Comparison of ENCODE assay signal across 39 cellular contexts in the genomic region with DNA sequence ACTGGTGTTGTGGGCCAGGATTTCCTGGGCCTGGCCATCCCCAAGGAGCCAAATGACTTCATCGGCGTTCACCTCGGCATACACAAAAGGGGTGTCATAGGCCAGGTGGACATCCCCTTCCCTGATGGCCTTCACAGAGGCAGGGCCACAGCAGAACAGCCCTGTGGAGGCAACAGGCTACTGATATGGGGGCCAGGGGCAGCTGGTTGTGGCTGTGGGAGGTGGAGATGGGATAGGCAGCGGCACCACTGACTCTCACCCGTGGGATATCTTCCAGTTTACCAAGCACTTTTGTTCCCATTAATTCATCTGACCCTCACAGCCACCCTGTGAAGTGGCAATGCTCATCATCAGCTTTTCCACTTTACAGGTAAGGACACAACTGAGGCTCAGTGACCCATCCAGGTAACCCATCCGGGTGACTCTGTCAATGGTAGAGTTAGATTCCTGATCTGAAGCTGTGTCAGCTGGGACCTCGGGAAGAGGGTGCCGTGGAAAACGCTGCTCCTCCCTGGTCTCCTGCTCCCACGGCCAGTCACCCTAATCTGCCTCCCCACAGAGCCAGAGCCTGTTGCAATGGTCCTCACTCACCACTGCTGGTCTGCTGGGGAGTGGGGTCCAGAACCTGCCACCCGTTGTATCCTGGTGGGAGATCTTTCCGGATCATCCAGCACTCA. TPM values are rescaled to one million over a fixed set of nuclear protein-coding genes. Genes with fewer than 3 reads are reported as not detected.
"Had no signal": no experiment of that assay in that cellular context is flagged by ENCODE, and none has a peak within 500 bp of the region (broad histone marks: within the 10 kb centered on the region; RNA-seq: fewer than 3 reads in every experiment).

No MANE protein-coding gene starts in this region.

- H3K4me1 Mint-ChIP-seq: activated naive CD4-positive, alpha-beta T cell treated with anti-CD3 and anti-CD28 coated beads, Interleukin-2, amount 50 U/mL, for 24 hours; activated naive CD8-positive, alpha-beta T cell treated with anti-CD3 and anti-CD28 coated beads, Interleukin-2, amount 50 U/mL, for 24 hours had no signal

- H3K36me3 Mint-ChIP-seq: activated CD4-positive, alpha-beta memory T cell treated with anti-CD3 and anti-CD28 coated beads for 36 hours; activated naive CD4-positive, alpha-beta T cell treated with anti-CD3 and anti-CD28 coated beads, Interleukin-2, amount 10 ng/mL, durations not matched to agents 7 days and 5 days; activated naive CD4-positive, alpha-beta T cell treated with anti-CD3 and anti-CD28 coated beads, Interleukin-2, amount 50 U/mL, for 24 hours; activated naive CD8-positive, alpha-beta T cell; activated naive CD8-positive, alpha-beta T cell treated with anti-CD3 and anti-CD28 coated beads, Interleukin-2, amount 10 ng/mL, durations not matched to agents 7 days and 5 days; brain had no signal

- H3K27ac Mint-ChIP-seq: activated B cell treated with CpG ODN at 0.5 μM for 24 hours; activated CD4-positive, alpha-beta memory T cell treated with anti-CD3 and anti-CD28 coated beads for 36 hours; activated CD4-positive, alpha-beta T cell treated with anti-CD3 and anti-CD28 coated beads, Interleukin-2, amount 10 ng/mL, durations not matched to agents 24 days and 14 days; activated CD8-positive, alpha-beta T cell treated with anti-CD3 and anti-CD28 coated beads for 36 hours; activated naive CD4-positive, alpha-beta T cell treated with anti-CD3 and anti-CD28 coated beads, Interleukin-2, amount 10 ng/mL, durations not matched to agents 7 days and 5 days; activated naive CD4-positive, alpha-beta T cell treated with anti-CD3 and anti-CD28 coated beads, Interleukin-2, amount 50 U/mL, for 24 hours; activated naive CD8-positive, alpha-beta T cell; activated naive CD8-positive, alpha-beta T cell treated with anti-CD3 and anti-CD28 coated beads, Interleukin-2, amount 10 ng/mL, durations not matched to agents 7 days and 5 days; activated naive CD8-positive, alpha-beta T cell treated with anti-CD3 and anti-CD28 coated beads, Interleukin-2, amount 50 U/mL, for 24 hours; activated T-cell treated with anti-CD3 and anti-CD28 coated beads, Interleukin-2, amount 50 U/mL, for 72 hours; activated T-helper 2 cell treated with anti-CD3 and anti-CD28 coated beads, Interferon-gamma antibody, Interleukin-2, Interleukin-4, amounts not matched to agents 10 μg/mL and 5 μg/mL and 100 μg/mL, durations not matched to agents 14 hours and 24 hours and 36 hours; brain; T-helper 1 cell treated with Interleukin-12 subunit alpha and Interleukin-12 subunit beta and Interleukin-4 antibody, amounts not matched to agents 30 μg/mL and 1 μg/mL, for 36 hours; T-helper 2 cell treated with Interferon-gamma antibody and Interleukin-4, amounts not matched to agents 5 μg/mL and 100 μg/mL, for 36 hours had no signal

- FAIRE-seq: astrocyte, bronchial epithelial cell, TTC549 had no signal

- H3K36me3 ChIP-seq: cardiac muscle cell had no signal

- H3K4me3 Mint-ChIP-seq: activated B cell treated with CpG ODN at 0.5 μM for 24 hours; activated CD4-positive, alpha-beta memory T cell treated with anti-CD3 and anti-CD28 coated beads for 36 hours; activated CD4-positive, alpha-beta T cell treated with anti-CD3 and anti-CD28 coated beads, Interleukin-2, amount 10 ng/mL, durations not matched to agents 24 days and 14 days; activated CD8-positive, alpha-beta T cell treated with anti-CD3 and anti-CD28 coated beads for 36 hours; activated naive CD4-positive, alpha-beta T cell treated with anti-CD3 and anti-CD28 coated beads, Interleukin-2, amount 10 ng/mL, durations not matched to agents 7 days and 5 days; activated naive CD4-positive, alpha-beta T cell treated with anti-CD3 and anti-CD28 coated beads, Interleukin-2, amount 50 U/mL, for 24 hours; activated naive CD8-positive, alpha-beta T cell; activated naive CD8-positive, alpha-beta T cell treated with anti-CD3 and anti-CD28 coated beads, Interleukin-2, amount 10 ng/mL, durations not matched to agents 7 days and 5 days; activated naive CD8-positive, alpha-beta T cell treated with anti-CD3 and anti-CD28 coated beads, Interleukin-2, amount 50 U/mL, for 24 hours; activated T-cell treated with anti-CD3 and anti-CD28 coated beads, Interleukin-2, amount 50 U/mL, for 4 hours; activated T-cell treated with anti-CD3 and anti-CD28 coated beads, Interleukin-2, amount 50 U/mL, for 72 hours; brain; central memory CD8-positive, alpha-beta T cell; T-helper 1 cell treated with Interleukin-12 subunit alpha and Interleukin-12 subunit beta and Interleukin-4 antibody, amounts not matched to agents 30 μg/mL and 1 μg/mL, for 36 hours; T-helper 2 cell treated with Interferon-gamma antibody and Interleukin-4, amounts not matched to agents 5 μg/mL and 100 μg/mL, for 36 hours had no signal

- DNase-seq: activated B cell treated with CpG ODN at 0.5 μM for 24 hours; activated CD4-positive, alpha-beta memory T cell treated with anti-CD3 and anti-CD28 coated beads for 36 hours; activated CD4-positive, alpha-beta T cell treated with anti-CD3 and anti-CD28 coated beads for 4 hours; activated CD4-positive, alpha-beta T cell treated with anti-CD3 and anti-CD28 coated beads, Interleukin-2, amount 10 ng/mL, durations not matched to agents 24 days and 14 days; activated CD4-positive, alpha-beta T cell treated with anti-CD3 and anti-CD28 coated beads, Interleukin-2, amount 50 U/mL, for 1 hour; activated CD4-positive, alpha-beta T cell treated with anti-CD3 and anti-CD28 coated beads, Interleukin-2, amount 50 U/mL, for 4 hours; activated CD4-positive, CD25-positive, alpha-beta regulatory T cell treated with anti-CD3 and anti-CD28 coated beads, Interleukin-2, amount 50 U/mL, for 72 hours; activated CD8-positive, alpha-beta memory T cell treated with anti-CD3 and anti-CD28 coated beads, Interleukin-2, amount 50 U/mL, for 4 hours; activated CD8-positive, alpha-beta T cell treated with anti-CD3 and anti-CD28 coated beads for 36 hours; activated effector memory CD4-positive, alpha-beta T cell treated with Interleukin-2 at 50 U/mL for 16 hours; activated gamma-delta T cell; activated naive CD4-positive, alpha-beta T cell treated with anti-CD3 and anti-CD28 coated beads, Interleukin-2, amount 10 ng/mL, durations not matched to agents 7 days and 5 days; activated naive CD4-positive, alpha-beta T cell treated with Interleukin-2 at 50 U/mL for 16 hours; activated naive CD8-positive, alpha-beta T cell treated with anti-CD3 and anti-CD28 coated beads, Interleukin-2, amount 10 ng/mL, durations not matched to agents 7 days and 5 days; activated naive CD8-positive, alpha-beta T cell treated with anti-CD3 and anti-CD28 coated beads, Interleukin-2, amount 50 U/mL, for 24 hours; activated T-cell treated with anti-CD3 and anti-CD28 coated beads for 4 hours; activated T-cell treated with anti-CD3 and anti-CD28 coated beads, Interleukin-2, amount 50 U/mL, for 1 hour; activated T-cell treated with anti-CD3 and anti-CD28 coated beads, Interleukin-2, amount 50 U/mL, for 4 hours; activated T-cell treated with anti-CD3 and anti-CD28 coated beads, Interleukin-2, amount 50 U/mL, for 72 hours; amygdala; anterior cingulate cortex; caudate nucleus; T-helper 1 cell; T-helper 2 cell; T-helper 9 cell had no signal

- H3K4me3 ChIP-seq: cardiac muscle cell had no signal

- H3K27ac ChIP-seq: cardiac muscle cell, VCaP had no signal

- H3K27me3 Mint-ChIP-seq: activated B cell treated with CpG ODN at 0.5 μM for 24 hours; activated CD8-positive, alpha-beta T cell treated with anti-CD3 and anti-CD28 coated beads for 36 hours; activated naive CD4-positive, alpha-beta T cell treated with anti-CD3 and anti-CD28 coated beads, Interleukin-2, amount 50 U/mL, for 24 hours had no signal

- ATAC-seq: activated CD8-positive, alpha-beta T cell treated with anti-CD3 and anti-CD28 coated beads for 36 hours; activated naive CD8-positive, alpha-beta T cell treated with anti-CD3 and anti-CD28 coated beads, Interleukin-2, amount 50 U/mL, for 24 hours; activated T-cell treated with anti-CD3 and anti-CD28 coated beads, Interleukin-2, amount 50 U/mL, for 4 hours; activated T-cell treated with anti-CD3 and anti-CD28 coated beads, Interleukin-2, amount 50 U/mL, for 72 hours had no signal

- H3K9me3 Mint-ChIP-seq: activated B cell treated with CpG ODN at 0.5 μM for 24 hours; activated CD4-positive, alpha-beta memory T cell treated with anti-CD3 and anti-CD28 coated beads for 36 hours; activated CD4-positive, alpha-beta T cell treated with anti-CD3 and anti-CD28 coated beads, Interleukin-2, amount 10 ng/mL, durations not matched to agents 24 days and 14 days; activated CD8-positive, alpha-beta T cell treated with anti-CD3 and anti-CD28 coated beads for 36 hours; activated naive CD4-positive, alpha-beta T cell treated with anti-CD3 and anti-CD28 coated beads, Interleukin-2, amount 10 ng/mL, durations not matched to agents 7 days and 5 days; activated naive CD4-positive, alpha-beta T cell treated with anti-CD3 and anti-CD28 coated beads, Interleukin-2, amount 50 U/mL, for 24 hours; activated naive CD8-positive, alpha-beta T cell treated with anti-CD3 and anti-CD28 coated beads, Interleukin-2, amount 10 ng/mL, durations not matched to agents 7 days and 5 days; activated naive CD8-positive, alpha-beta T cell treated with anti-CD3 and anti-CD28 coated beads, Interleukin-2, amount 50 U/mL, for 24 hours; activated T-cell treated with anti-CD3 and anti-CD28 coated beads, Interleukin-2, amount 50 U/mL, for 4 hours; activated T-cell treated with anti-CD3 and anti-CD28 coated beads, Interleukin-2, amount 50 U/mL, for 72 hours; activated T-helper 2 cell treated with anti-CD3 and anti-CD28 coated beads, Interferon-gamma antibody, Interleukin-2, Interleukin-4, amounts not matched to agents 10 μg/mL and 5 μg/mL and 100 μg/mL, durations not matched to agents 14 hours and 24 hours and 36 hours; brain; central memory CD8-positive, alpha-beta T cell; T-helper 1 cell treated with Interleukin-12 subunit alpha and Interleukin-12 subunit beta and Interleukin-4 antibody, amounts not matched to agents 30 μg/mL and 1 μg/mL, for 36 hours; T-helper 2 cell treated with Interferon-gamma antibody and Interleukin-4, amounts not matched to agents 5 μg/mL and 100 μg/mL, for 36 hours had no signal

RNA-seq across cellular contexts. Expression of a gene that starts 15.3 kb away (rescaled TPM):
- total RNA-seq: activated CD4-positive, alpha-beta memory T cell treated with anti-CD3 and anti-CD28 coated beads for 36 hours; activated CD4-positive, alpha-beta T cell treated with anti-CD3 and anti-CD28 coated beads, Interleukin-2, amount 10 ng/mL, durations not matched to agents 24 days and 14 days; activated CD8-positive, alpha-beta memory T cell treated with anti-CD3 and anti-CD28 coated beads for 36 hours; activated T-cell treated with anti-CD3 and anti-CD28 coated beads, Interleukin-2, amount 50 U/mL, for 4 hours; activated T-cell treated with anti-CD3 and anti-CD28 coated beads, Interleukin-2, amount 50 U/mL, for 72 hours; cardiac muscle cell; cerebellum had no signal
- polyA plus RNA-seq: cardiac muscle cell had no signal

RNA-seq across cellular contexts. Expression of a gene that starts 20.0 kb away (rescaled TPM):
- total RNA-seq: activated B cell treated with CpG ODN at 0.5 μM for 24 hours; activated CD4-positive, alpha-beta memory T cell treated with anti-CD3 and anti-CD28 coated beads for 36 hours; activated CD4-positive, alpha-beta T cell treated with anti-CD3 and anti-CD28 coated beads, Interleukin-2, amount 10 ng/mL, durations not matched to agents 24 days and 14 days; activated CD8-positive, alpha-beta memory T cell treated with anti-CD3 and anti-CD28 coated beads for 36 hours; activated CD8-positive, alpha-beta T cell treated with anti-CD3 and anti-CD28 coated beads for 36 hours; activated naive CD8-positive, alpha-beta T cell treated with anti-CD3 and anti-CD28 coated beads, Interleukin-2, amount 10 ng/mL, durations not matched to agents 7 days and 5 days; activated T-cell treated with anti-CD3 and anti-CD28 coated beads, Interleukin-2, amount 50 U/mL, for 4 hours; activated T-cell treated with anti-CD3 and anti-CD28 coated beads, Interleukin-2, amount 50 U/mL, for 72 hours; activated T-helper 2 cell treated with anti-CD3 and anti-CD28 coated beads, Interferon-gamma antibody, Interleukin-2, Interleukin-4, amounts not matched to agents 10 μg/mL and 5 μg/mL and 100 μg/mL, durations not matched to agents 14 hours and 24 hours and 36 hours; astrocyte; bronchial epithelial cell; cardiac muscle cell; cerebellum had no signal
- polyA plus RNA-seq: cardiac muscle cell had no signal
